In genomic region chr1:62941780-62942179, GRCh38 we compare ENCODE assay signal across 28 cellular contexts.
"Had no signal": no experiment of that assay in that cellular context is flagged by ENCODE, and none has a peak within 500 bp of the region (broad histone marks: within the 10 kb centered on the region; RNA-seq: fewer than 3 reads in every experiment).

No MANE protein-coding gene starts in this region.

- H3K27ac ChIP-seq: body of pancreas, breast epithelium, KMS-11, SJSA1 had no signal

- ATAC-seq: activated CD4-positive, alpha-beta T cell treated with anti-CD3 and anti-CD28 coated beads for 36 hours; activated CD4-positive, CD25-positive, alpha-beta regulatory T cell treated with anti-CD3 and anti-CD28 coated beads, Interleukin-2, amount 50 U/mL, for 24 hours; activated CD8-positive, alpha-beta memory T cell treated with anti-CD3 and anti-CD28 coated beads, Interleukin-2, amount 10 ng/mL, durations not matched to agents 7 days and 5 days; activated naive CD8-positive, alpha-beta T cell treated with anti-CD3 and anti-CD28 coated beads, Interleukin-2, amount 50 U/mL, for 24 hours; body of pancreas; Panc1; WTC11 had no signal

- H3K36me3 ChIP-seq: breast epithelium, SJSA1 had no signal

- H3K9me3 ChIP-seq: body of pancreas, breast epithelium, SJSA1, SK-N-SH had no signal

- DNase-seq: activated CD4-positive, alpha-beta T cell treated with anti-CD3 and anti-CD28 coated beads for 36 hours; activated CD4-positive, alpha-beta T cell treated with anti-CD3 and anti-CD28 coated beads, Interleukin-2, amount 10 ng/mL, durations not matched to agents 7 days and 5 days; activated CD4-positive, alpha-beta T cell treated with anti-CD3 and anti-CD28 coated beads, Interleukin-2, amount 50 U/mL, for 48 hours; activated CD8-positive, alpha-beta memory T cell treated with anti-CD3 and anti-CD28 coated beads for 24 hours; activated CD8-positive, alpha-beta memory T cell treated with anti-CD3 and anti-CD28 coated beads, Interleukin-2, amount 10 ng/mL, durations not matched to agents 7 days and 5 days; activated CD8-positive, alpha-beta memory T cell treated with anti-CD3 and anti-CD28 coated beads, Interleukin-2, amount 50 U/mL, for 48 hours; activated effector memory CD4-positive, alpha-beta T cell treated with Interleukin-2 at 50 U/mL for 16 hours; activated naive CD4-positive, alpha-beta T cell treated with anti-CD3 and anti-CD28 coated beads, Interleukin-2, amount 10 ng/mL, durations not matched to agents 7 days and 5 days; activated naive CD8-positive, alpha-beta T cell treated with anti-CD3 and anti-CD28 coated beads, Interleukin-2, amount 50 U/mL, for 24 hours; activated T-cell treated with anti-CD3 and anti-CD28 coated beads, Interleukin-2, amount 50 U/mL, for 48 hours; amniotic stem cell; MM.1S; NCI-H1105; NCI-H1436; NCI-H1694; NCI-H1930; NCI-H2081 treated with DMSO at 0.1 percent for 48 hours; NCI-H345; NCI-H524 treated with DMSO at 0.1 percent for 48 hours; SHP77; SK-N-SH had no signal

- H3K27me3 ChIP-seq: body of pancreas, breast epithelium had no signal

- H3K4me1 ChIP-seq: body of pancreas, breast epithelium, SJSA1 had no signal

- H3K4me3 ChIP-seq: body of pancreas, breast epithelium, SJSA1 had no signal
